Comparison of ENCODE assay signal across 8 cellular contexts in the genomic region with DNA sequence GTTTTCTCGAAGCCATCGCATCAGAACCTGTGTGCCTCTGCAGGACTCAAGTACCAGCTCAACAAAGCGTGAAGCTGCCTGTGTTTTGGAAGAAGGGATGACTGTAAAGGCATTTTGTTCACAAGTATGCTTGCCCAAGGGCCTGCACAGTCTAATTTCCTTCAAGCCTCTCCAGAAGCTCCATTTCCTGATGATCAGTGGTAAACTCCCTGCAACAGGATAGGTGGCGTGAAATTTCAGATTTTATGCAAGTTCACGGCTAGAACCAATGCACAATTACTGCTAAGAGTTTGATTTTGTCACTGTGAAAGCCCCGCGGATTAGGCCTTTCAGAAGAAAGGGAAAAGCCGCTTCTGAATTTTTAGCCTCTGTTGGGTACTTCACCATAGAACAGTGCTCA.
"Had no signal": no experiment of that assay in that cellular context is flagged by ENCODE, and none has a peak within 500 bp of the region (broad histone marks: within the 10 kb centered on the region; RNA-seq: fewer than 3 reads in every experiment).

No MANE protein-coding gene starts in this region.

- H3K4me3 Mint-ChIP-seq: HFFc6 had no signal

- ATAC-seq: HCT116, K562 had no signal

- H3K4me3 ChIP-seq: HAP-1, K562 had no signal

- H3K4me1 ChIP-seq: HAP-1 had no signal

- DNase-seq: GOT3, H7, HFFc6, IMR-90, KG1 had no signal

- H3K36me3 ChIP-seq: HAP-1 had no signal

- H3K9me3 Mint-ChIP-seq: HFFc6 had no signal

- H3K27ac Mint-ChIP-seq: HFFc6 had no signal

- H3K9me3 ChIP-seq: HAP-1 had no signal
